In the genomic region with DNA sequence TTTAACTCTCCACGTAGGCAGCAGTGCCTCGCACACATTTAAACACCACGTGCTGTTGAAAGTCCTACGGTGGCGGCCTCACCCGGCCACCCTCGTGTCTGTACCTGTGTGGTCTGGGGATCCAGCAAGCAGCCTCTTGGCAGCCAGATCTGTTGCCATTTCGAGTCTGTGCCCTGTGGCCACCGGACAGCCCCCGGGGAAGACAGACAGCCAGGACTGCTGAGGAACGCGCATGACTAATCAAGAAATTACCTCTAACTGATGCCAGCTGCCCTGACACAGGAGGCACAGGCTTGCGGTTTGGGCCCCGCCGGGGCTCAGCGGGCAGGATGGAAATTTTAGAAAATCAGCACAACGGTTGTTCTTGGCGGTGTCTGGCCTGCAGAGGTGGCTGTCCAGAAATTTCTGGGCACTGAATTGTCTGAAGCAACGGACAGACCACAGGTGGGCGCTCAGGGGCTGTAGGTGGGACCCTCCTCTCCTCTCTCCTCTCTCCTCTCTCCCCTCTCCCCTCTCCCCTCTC, we compare ENCODE assay signal across 8 cellular contexts.
DNase-seq lines count a peak whose midpoint lies in the region; ATAC-seq and TF ChIP-seq lines count a peak whose summit lies in the region.

No MANE protein-coding gene starts in this region.

- peaks cover 39% of the 10 kb centered on the region for H3K27me3 ChIP-seq in WERI-Rb-1 (ENCODE audit: insufficient read depth, low read depth, severe bottlenecking)

- no peaks in the 10 kb centered on the region for H3K36me3 ChIP-seq in WERI-Rb-1

- no peak for TF ChIP-seq RAD21 in Ishikawa (IDR thresholded peaks at IDR 0.05; ENCODE audit: low read depth)

- H3K9me3 Mint-ChIP-seq in central memory CD8-positive, alpha-beta T cell: peaks cover 14% of the 10 kb centered on the region

- ATAC-seq in GM21367 (IDR thresholded peaks at IDR 0.05; ENCODE audit: unreplicated experiment): peak; percentile 33
- ATAC-seq in central memory CD8-positive, alpha-beta T cell (replicated peaks; ENCODE audit: extremely low read depth, poor library complexity, severe bottlenecking): peak; percentile 34

- no peak for TF ChIP-seq EP300 in Ishikawa (IDR thresholded peaks at IDR 0.05; ENCODE audit: borderline replicate concordance)

- peak overlapping the region; percentile 82 for H3K4me3 Mint-ChIP-seq in central memory CD8-positive, alpha-beta T cell

- H3K27ac Mint-ChIP-seq in central memory CD8-positive, alpha-beta T cell (ENCODE audit: low read depth): peak overlapping the region; percentile 96

- DNase-seq in D341Med (ENCODE audit: low spot score) (peak; percentile 46), WERI-Rb-1 (no peak), hepatic stellate cell (ENCODE audit: low spot score) (no peak), NCI-H1930 (lab: John Stamatoyannopoulos, UW) (no peak)
- peak; percentile 59 to 81 for DNase-seq in central memory CD8-positive, alpha-beta T cell (ENCODE audit: low spot score in 2 of 2)
- DNase-seq in stimulated activated CD4-positive, alpha-beta T cell treated with anti-CD3 and anti-CD28 coated beads, Interleukin-12 subunit alpha, Interleukin-12 subunit beta, amount 100 ng/mL, for 48 hours (ENCODE audit: low read depth in 2 of 3, low spot score in 1 of 3): peak; percentile 58 to 68 (median 66)

- H3K27me3 Mint-ChIP-seq in central memory CD8-positive, alpha-beta T cell: no peaks in the 10 kb centered on the region

- peaks cover 92% of the 10 kb centered on the region for H3K4me1 Mint-ChIP-seq in central memory CD8-positive, alpha-beta T cell

- H3K27ac ChIP-seq in WERI-Rb-1: no peak overlapping the region

- no peaks in the 10 kb centered on the region for H3K9me3 ChIP-seq in WERI-Rb-1 (ENCODE audit: severe bottlenecking)

- peaks cover 76% of the 10 kb centered on the region for H3K36me3 Mint-ChIP-seq in central memory CD8-positive, alpha-beta T cell (ENCODE audit: insufficient read depth)

- no peak overlapping the region for H3K4me3 ChIP-seq in WERI-Rb-1 (ENCODE audit: low read depth, low read length)

- TF ChIP-seq CTCF in WERI-Rb-1 (IDR thresholded peaks at IDR 0.05; ENCODE audit: low read depth, low read length): peak; percentile 43

TF ChIP-seq in Ishikawa, 13 proteins besides CTCF, POLR2A, EP300 and RAD21:
- TF ChIP-seq NFIC (IDR thresholded peaks at IDR 0.05): no peak
- TF ChIP-seq FOXM1 (IDR thresholded peaks at IDR 0.05; ENCODE audit: borderline replicate concordance, low read depth): no peak
- TF ChIP-seq ZBTB7A (IDR thresholded peaks at IDR 0.05; ENCODE audit: low read depth): no peak
- TF ChIP-seq, protein P1, sequence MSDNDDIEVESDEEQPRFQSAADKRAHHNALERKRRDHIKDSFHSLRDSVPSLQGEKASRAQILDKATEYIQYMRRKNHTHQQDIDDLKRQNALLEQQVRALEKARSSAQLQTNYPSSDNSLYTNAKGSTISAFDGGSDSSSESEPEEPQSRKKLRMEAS (IDR thresholded peaks at IDR 0.05): 0 out of 2 replicates have a peak, but pooled peaks have one; percentile 34
- TF ChIP-seq YY1 (IDR thresholded peaks at IDR 0.05; ENCODE audit: low read depth): no peak

Comparison
In these comparisons a context has a peak if more than half of its experiments do, and no peak if none do; other contexts are left out.
1. DNase-seq: peak in D341Med (single experiment), central memory CD8-positive, alpha-beta T cell (2 of 2) and stimulated activated CD4-positive, alpha-beta T cell treated with anti-CD3 and anti-CD28 coated beads, Interleukin-12 subunit alpha, Interleukin-12 subunit beta, amount 100 ng/mL, for 48 hours (3 of 3); none in WERI-Rb-1 (single experiment), hepatic stellate cell (single experiment) and NCI-H1930 (0 of 2).